Comparison of ENCODE assay signal across 21 cellular contexts in the genomic region with DNA sequence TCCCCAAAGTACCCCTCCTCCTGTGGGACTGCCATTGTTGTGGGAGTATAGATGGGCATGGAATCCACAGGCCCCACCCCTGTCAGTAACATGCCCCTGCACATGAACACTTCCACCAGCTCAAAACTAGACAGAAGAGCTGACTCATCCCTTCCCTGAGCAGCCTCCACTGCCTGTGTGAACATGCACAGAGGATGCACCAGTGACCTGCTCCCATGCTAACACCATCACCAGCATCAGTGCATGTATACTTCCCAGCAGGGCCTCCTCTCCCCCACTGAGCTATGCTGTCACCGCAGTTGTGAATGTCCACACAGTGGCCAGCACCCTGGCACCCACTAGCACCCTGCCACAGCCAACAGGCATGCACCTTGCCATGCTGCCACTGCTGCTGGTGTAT.
DNase-seq lines count a peak whose midpoint lies in the region; ATAC-seq and TF ChIP-seq lines count a peak whose summit lies in the region.
"Had no signal": no experiment of that assay in that cellular context is flagged by ENCODE, and none has a peak within 500 bp of the region (broad histone marks: within the 10 kb centered on the region; RNA-seq: fewer than 3 reads in every experiment).

No MANE protein-coding gene starts in this region.

- intact Hi-C loops in left cardiac atrium (cut with DNase I) (no loop called here), right cardiac atrium (cut with DNase I) (no loop called here), esophagus squamous epithelium (cut with DNase I) (no loop called here)

- no peak overlapping the region for H3K14ac ChIP-seq in neuronal stem cell (ENCODE audit: low read length)

- no peak overlapping the region for H4K8ac ChIP-seq in neuronal stem cell (ENCODE audit: low read depth, low read length)

- H3K27me3 ChIP-seq in RWPE2 (ENCODE audit: insufficient read depth, poor library complexity, severe bottlenecking) = no peaks in the 10 kb centered on the region
- no peaks in the 10 kb centered on the region for H3K27me3 ChIP-seq in neuronal stem cell (ENCODE audit: control insufficient read depth in 3 of 3, insufficient read depth in 3 of 3, low read depth in 1 of 3, low read length in 3 of 3)
- H3K27me3 ChIP-seq in right cardiac atrium (ENCODE audit: control insufficient read depth, insufficient read depth) = no peaks in the 10 kb centered on the region
- H3K27me3 ChIP-seq in esophagus squamous epithelium = no peaks in the 10 kb centered on the region
- H3K27me3 ChIP-seq: SJCRH30 had no signal

- H3K27ac ChIP-seq in RWPE2 (ENCODE audit: poor library complexity, severe bottlenecking) (no peak overlapping the region), epithelial cell of prostate (no peak overlapping the region), neuronal stem cell (replicated peaks; ENCODE audit: low read length) (no peak overlapping the region), right cardiac atrium (ENCODE audit: low read length) (no peak overlapping the region), esophagus squamous epithelium (no peak overlapping the region)
- H3K27ac ChIP-seq: C4-2B, HL-60, SJCRH30 had no signal

- TF ChIP-seq POLR2A in esophagus squamous epithelium (IDR thresholded peaks at IDR 0.05) = no peak

- H3K18ac ChIP-seq in neuronal stem cell (ENCODE audit: low read length) = peak overlapping the region; percentile 38

- H4K91ac ChIP-seq in neuronal stem cell (ENCODE audit: low read depth, low read length, poor library complexity) = no peak overlapping the region

- ATAC-seq in RWPE2 (ENCODE audit: low read depth) = peak; percentile 95
- ATAC-seq in left cardiac atrium = no peak
- ATAC-seq in right cardiac atrium = no peak

- no peak overlapping the region for H3K9ac ChIP-seq in neuronal stem cell (ENCODE audit: low read depth, low read length, poor library complexity)

- H3K79me1 ChIP-seq in neuronal stem cell (ENCODE audit: low read depth, low read length) = no peaks in the 10 kb centered on the region

- no peak overlapping the region for H2BK12ac ChIP-seq in neuronal stem cell (ENCODE audit: low read length)

- no peak overlapping the region for H2BK5ac ChIP-seq in neuronal stem cell (ENCODE audit: low read length)

- H3K4me3 ChIP-seq in GM12865 (ENCODE audit: low read depth, low read length) (no peak overlapping the region), RWPE2 (ENCODE audit: severe bottlenecking) (no peak overlapping the region), neuronal stem cell (ENCODE audit: low read length in 2 of 2) (peak overlapping the region in 1 of 2 donors; percentile 30), right cardiac atrium (ENCODE audit: low read length) (no peak overlapping the region), esophagus squamous epithelium (no peak overlapping the region)
- H3K4me3 ChIP-seq: SJCRH30 had no signal

- no peaks in the 10 kb centered on the region for H3K36me3 ChIP-seq in RWPE2 (ENCODE audit: low read depth)
- H3K36me3 ChIP-seq in neuronal stem cell (replicated peaks in 1 of 2; ENCODE audit: control insufficient read depth in 2 of 2, insufficient read depth in 2 of 2, low read length in 2 of 2) = no peaks in the 10 kb centered on the region
- H3K36me3 ChIP-seq in esophagus squamous epithelium = no peaks in the 10 kb centered on the region
- H3K36me3 ChIP-seq: SJCRH30 had no signal

- H3K4ac ChIP-seq in neuronal stem cell (ENCODE audit: low read length) = no peak overlapping the region

- TF ChIP-seq CTCF in GM12865 (IDR thresholded peaks at IDR 0.05; ENCODE audit: insufficient read depth, low read depth, low read length, missing control alignments) (no peak), RWPE2 (IDR thresholded peaks at IDR 0.05; ENCODE audit: poor library complexity, severe bottlenecking) (no peak), esophagus squamous epithelium (IDR thresholded peaks at IDR 0.05) (no peak)

- H2AFZ ChIP-seq in neuronal stem cell (ENCODE audit: low read length) = no peak overlapping the region

- peak; percentile 18 for DNase-seq in GM12865 (ENCODE audit: low read depth)
- peak; percentile 57 for DNase-seq in RWPE2 (ENCODE audit: low spot score)
- DNase-seq in epithelial cell of prostate (ENCODE audit: low read depth, low spot score) = peak; percentile 73
- no peak for DNase-seq in neuronal stem cell (ENCODE audit: low spot score)
- no peak for DNase-seq in left cardiac atrium
- no peak for DNase-seq in right cardiac atrium
- DNase-seq in esophagus squamous epithelium (lab: John Stamatoyannopoulos, UW) = no peak
- DNase-seq in cortex of kidney (lab: John Stamatoyannopoulos, UW) = no peak
- DNase-seq: AML-193; CD8-positive, alpha-beta memory T cell; H7; HFFc6; KBM-7; NCI-H1092; NCI-H1436; NCI-H187 treated with DMSO at 0.1 percent for 48 hours; NCI-H774; NK-92 treated with Interleukin-12 subunit alpha and Interleukin-12 subunit beta, amount 100 ng/mL, for 24 hours; SJCRH30 had no signal

- no CpG with 5 or more reads among the region's 1 CpG for WGBS in neuronal stem cell (ENCODE audit: extremely low coverage in 2 of 2, insufficient read length in 2 of 2, insufficient replicate concordance in 1 of 2), 2 donors
- 85% methylated on average over 1 of the region's 1 CpG for WGBS in right cardiac atrium
- 60% methylated on average over 1 of the region's 1 CpG; no CpG with 5 or more reads in 1 of the 2 donors for WGBS in esophagus squamous epithelium, 2 donors

- H3K4me1 ChIP-seq in RWPE2 (ENCODE audit: insufficient read depth, poor library complexity, severe bottlenecking) (no peaks in the 10 kb centered on the region), neuronal stem cell (ENCODE audit: control insufficient read depth in 2 of 2, insufficient read depth in 1 of 2, low read depth in 1 of 2, low read length in 2 of 2) (no peaks in the 10 kb centered on the region), right cardiac atrium (ENCODE audit: control insufficient read depth, insufficient read depth, low read length) (no peaks in the 10 kb centered on the region), esophagus squamous epithelium (no peaks in the 10 kb centered on the region)
- H3K4me1 ChIP-seq: SJCRH30 had no signal

- no peak overlapping the region for H2BK120ac ChIP-seq in neuronal stem cell (ENCODE audit: low read depth, low read length)

- peak overlapping the region; percentile 53 for H2AK5ac ChIP-seq in neuronal stem cell (ENCODE audit: low read depth, low read length)

- no peak overlapping the region for H2BK15ac ChIP-seq in neuronal stem cell (ENCODE audit: low read length)

- H3K23ac ChIP-seq in neuronal stem cell (ENCODE audit: low read depth, low read length, poor library complexity) = no peak overlapping the region

- no peak overlapping the region for H3K4me2 ChIP-seq in neuronal stem cell (ENCODE audit: insufficient read depth, low read length, poor library complexity, severe bottlenecking)

- H3K9me3 ChIP-seq in RWPE2 (ENCODE audit: severe bottlenecking) (peaks cover 4% of the 10 kb centered on the region), neuronal stem cell (replicated peaks in 1 of 2; ENCODE audit: control insufficient read depth in 2 of 2, insufficient read depth in 1 of 2, low read depth in 1 of 2, low read length in 2 of 2) (peaks cover 0 to 4% of the 10 kb centered on the region in 2 donors), right cardiac atrium (ENCODE audit: control insufficient read depth, low read length) (no peaks in the 10 kb centered on the region), esophagus squamous epithelium (peaks cover 0 to 14% (median 3%) of the 10 kb centered on the region in 3 donors)

Comparison
In these comparisons a context has a peak if more than half of its experiments do, and no peak if none do; other contexts are left out.
1. DNase-seq: peak in GM12865 (single experiment), RWPE2 (single experiment) and epithelial cell of prostate (single experiment); none in neuronal stem cell (single experiment), left cardiac atrium (single experiment), right cardiac atrium (0 of 3), esophagus squamous epithelium (single experiment) and cortex of kidney (single experiment).